Comparison of ENCODE assay signal across 10 cellular contexts in genomic region chr3:46127503-46127902, GRCh38.
DNase-seq lines count a peak whose midpoint lies in the region; TF ChIP-seq lines count a peak whose summit lies in the region.
"Had no signal": no experiment of that assay in that cellular context is flagged by ENCODE, and none has a peak within 500 bp of the region (broad histone marks: within the 10 kb centered on the region; RNA-seq: fewer than 3 reads in every experiment).

No MANE protein-coding gene starts in this region.

- no peaks in the 10 kb centered on the region for H3K79me1 ChIP-seq in mesendoderm (ENCODE audit: low read length)

- H3K27me3 ChIP-seq in mammary epithelial cell (ENCODE audit: insufficient read depth, low read length): no peaks in the 10 kb centered on the region
- no peaks in the 10 kb centered on the region for H3K27me3 ChIP-seq in mesendoderm (ENCODE audit: insufficient read depth, low read length, poor library complexity)
- H3K27me3 ChIP-seq in esophagus muscularis mucosa: no peaks in the 10 kb centered on the region

- H3K9me3 Mint-ChIP-seq in CD14-positive monocyte: peaks cover 0 to 4% (median 0%) of the 10 kb centered on the region in 7 donors

- H4K5ac ChIP-seq in mesendoderm (ENCODE audit: low read length): no peak overlapping the region

- DNase-seq in CD14-positive monocyte (ENCODE audit: low spot score) (no peak), M059J (ENCODE audit: low read depth) (peak; percentile 94), mammary epithelial cell (peak; percentile 77), mesendoderm (peak; percentile 72), NCI-H2171 (lab: John Stamatoyannopoulos, UW) (no peak), NCI-H2081 (lab: John Stamatoyannopoulos, UW) (no peak), esophagus muscularis mucosa (ENCODE audit: extremely low spot score) (no peak), NCI-H1930 (lab: John Stamatoyannopoulos, UW) (no peak)
- DNase-seq: cerebellar nuclear complex, GDM1 had no signal

- WGBS in mammary epithelial cell (ENCODE audit: low coverage, missing lambda C conversion rate): 80% methylated on average over 1 of the region's 1 CpG
- WGBS in mesendoderm (ENCODE audit: extremely low coverage, insufficient coverage, low lambda C conversion rate): no CpG with 5 or more reads among the region's 1 CpG
- WGBS in esophagus muscularis mucosa: 90% methylated on average over 1 of the region's 1 CpG

- H3K4me2 ChIP-seq in mammary epithelial cell (ENCODE audit: insufficient read depth, low read depth, low read length) (peak overlapping the region; percentile 23), mesendoderm (ENCODE audit: low read length) (no peak overlapping the region)

- no peak for TF ChIP-seq EP300 in esophagus muscularis mucosa (IDR thresholded peaks at IDR 0.05)

- H3K79me2 ChIP-seq in mammary epithelial cell (ENCODE audit: insufficient read depth, low read length) (no peaks in the 10 kb centered on the region), mesendoderm (ENCODE audit: control insufficient read depth, insufficient read depth, low read length) (no peaks in the 10 kb centered on the region)

- no peak overlapping the region for H3K9ac ChIP-seq in mammary epithelial cell (ENCODE audit: insufficient read depth, low read length)
- no peak overlapping the region for H3K9ac ChIP-seq in mesendoderm (ENCODE audit: low read length)

- no TSS peak for BruUV-seq in mammary epithelial cell (replicated peaks; lab: Mats Ljungman, UMichigan)

- no peak overlapping the region for H3K56ac ChIP-seq in mesendoderm (ENCODE audit: low read length)

- CTCF ChIA-PET in mammary epithelial cell (lab: Charles Lee; ENCODE audit: low non-redundant PET): no interaction called here

- H3K36me3 Mint-ChIP-seq in CD14-positive monocyte: peaks cover 2 to 4% of the 10 kb centered on the region in 2 donors

- H3K4me3 ChIP-seq in mammary epithelial cell (replicated peaks in 1 of 3; ENCODE audit: insufficient read depth in 1 of 3, low read depth in 2 of 3, low read length in 3 of 3) (no peak overlapping the region), mesendoderm (ENCODE audit: low read length) (no peak overlapping the region), esophagus muscularis mucosa (no peak overlapping the region)

- peaks cover 13% of the 10 kb centered on the region for H3K4me1 ChIP-seq in mammary epithelial cell (ENCODE audit: insufficient read depth, low read length)
- no peaks in the 10 kb centered on the region for H3K4me1 ChIP-seq in mesendoderm (ENCODE audit: control insufficient read depth, low read depth, low read length)
- H3K4me1 ChIP-seq in esophagus muscularis mucosa: peaks cover 0 to 7% (median 0%) of the 10 kb centered on the region in 4 donors

- H3K4ac ChIP-seq in mesendoderm (ENCODE audit: low read depth, low read length): no peak overlapping the region

- peaks cover 0 to 3% (median 0%) of the 10 kb centered on the region in 3 donors for H3K27me3 Mint-ChIP-seq in CD14-positive monocyte (ENCODE audit: low read depth in 3 of 3)

- H3K27ac Mint-ChIP-seq in CD14-positive monocyte: peak overlapping the region in 6 of 7 donors; percentile 11 to 80 (median 65)

- TF ChIP-seq CTCF in CD14-positive monocyte (IDR thresholded peaks at IDR 0.05): no peak
- no peak for TF ChIP-seq CTCF in mammary epithelial cell (conservative IDR thresholded peaks at IDR 0.05 in 1 of 2, IDR thresholded peaks at IDR 0.05 in 1 of 2; ENCODE audit: extremely low read depth in 1 of 2, insufficient read depth in 1 of 2, low read depth in 1 of 2, low read length in 2 of 2)
- TF ChIP-seq CTCF in esophagus muscularis mucosa (IDR thresholded peaks at IDR 0.05): no peak

- H3K4me3 Mint-ChIP-seq in CD14-positive monocyte: no peak overlapping the region

- in situ Hi-C loops in mammary epithelial cell (cut with MboI; ENCODE audit: low sequenced_read_pairs in 2 of 2): no loop called here

- H3K9me3 ChIP-seq in mammary epithelial cell (replicated peaks; ENCODE audit: insufficient read depth, low read length): no peaks in the 10 kb centered on the region
- H3K9me3 ChIP-seq in esophagus muscularis mucosa: no peaks in the 10 kb centered on the region

- no peak overlapping the region for H2BK15ac ChIP-seq in mesendoderm (replicated peaks; ENCODE audit: low read depth)

- H3K23ac ChIP-seq in mesendoderm (ENCODE audit: low read length): no peak overlapping the region

- dilution Hi-C loops in mammary epithelial cell (cut with HindIII; ENCODE audit: low sequenced_read_pairs): no loop called here

- peaks cover 35% of the 10 kb centered on the region for H3K4me1 Mint-ChIP-seq in CD14-positive monocyte

- H2AK5ac ChIP-seq in mesendoderm (ENCODE audit: low read length): no peak overlapping the region

- H3K18ac ChIP-seq in mesendoderm (ENCODE audit: low read length): no peak overlapping the region

- H4K8ac ChIP-seq in mesendoderm (ENCODE audit: low read depth, low read length): no peak overlapping the region

- intact Hi-C loops in CD14-positive monocyte (cut with micrococcal nuclease) (no loop called here), mammary epithelial cell (cut with micrococcal nuclease) (loop anchor here (1.0 kb wide), 1 partner anchor 38 kb away; no protein-coding TSS in a partner anchor), esophagus muscularis mucosa (cut with DNase I) (no loop called here)

- H4K20me1 ChIP-seq in mammary epithelial cell (ENCODE audit: insufficient read depth, low read length): no peaks in the 10 kb centered on the region

- H2AFZ ChIP-seq in mammary epithelial cell (ENCODE audit: low read depth, low read length): peak overlapping the region; percentile 56

- no peak for TF ChIP-seq POLR2A in esophagus muscularis mucosa (IDR thresholded peaks at IDR 0.05; ENCODE audit: low read depth)

- no peak overlapping the region for H2BK5ac ChIP-seq in mesendoderm (ENCODE audit: low read length)

- no peaks in the 10 kb centered on the region for H3K36me3 ChIP-seq in mammary epithelial cell (ENCODE audit: insufficient read depth, low read length)
- no peaks in the 10 kb centered on the region for H3K36me3 ChIP-seq in mesendoderm (ENCODE audit: control insufficient read depth, insufficient read depth, low read length)
- H3K36me3 ChIP-seq in esophagus muscularis mucosa: no peaks in the 10 kb centered on the region

- H2BK120ac ChIP-seq in mesendoderm (ENCODE audit: low read depth, low read length): no peak overlapping the region

- peak overlapping the region; percentile 62 for H3K27ac ChIP-seq in mammary epithelial cell (ENCODE audit: insufficient read depth, low read depth, low read length)
- no peak overlapping the region for H3K27ac ChIP-seq in mesendoderm (ENCODE audit: low read depth, low read length)
- no peak overlapping the region for H3K27ac ChIP-seq in esophagus muscularis mucosa (replicated peaks in 1 of 4)

Comparison
In these comparisons a context has a peak if more than half of its experiments do, and no peak if none do; other contexts are left out.
1. DNase-seq: peak in M059J (single experiment), mammary epithelial cell (single experiment) and mesendoderm (single experiment); none in CD14-positive monocyte (single experiment), NCI-H2171 (single experiment), NCI-H2081 (0 of 2), esophagus muscularis mucosa (single experiment) and NCI-H1930 (0 of 2).